ENCODE assay signal across 17 cellular contexts in genomic region chr1:178959543-178960460, GRCh38.
"Had no signal": no experiment of that assay in that cellular context is flagged by ENCODE, and none has a peak within 500 bp of the region (broad histone marks: within the 10 kb centered on the region; RNA-seq: fewer than 3 reads in every experiment).

No MANE protein-coding gene starts in this region.

- H3K27me3 ChIP-seq: brain microvascular endothelial cell, pancreas, sigmoid colon had no signal

- DNase-seq: activated CD4-positive, alpha-beta T cell treated with anti-CD3 and anti-CD28 coated beads for 1 hour; activated effector memory CD4-positive, alpha-beta T cell treated with Interleukin-2 at 50 U/mL for 16 hours; activated naive CD8-positive, alpha-beta T cell treated with anti-CD3 and anti-CD28 coated beads, Interleukin-2, amount 10 ng/mL, durations not matched to agents 7 days and 5 days; anterior cingulate cortex; brain microvascular endothelial cell; cerebellar nuclear complex; effector memory CD8-positive, alpha-beta T cell; foreskin melanocyte; nephron progenitor cell; pancreas; SHP77; sigmoid colon; stimulated activated CD4-positive, alpha-beta T cell treated with anti-CD3 and anti-CD28 coated beads, Interleukin-4, amount 100 ng/mL, for 4 hours; stimulated activated CD8-positive, alpha-beta memory T cell treated with anti-CD3 and anti-CD28 coated beads, Interleukin-4, amount 100 ng/mL, for 48 hours had no signal

- H3K4me1 ChIP-seq: pancreas had no signal

- H3K27ac ChIP-seq: brain microvascular endothelial cell, epithelial cell of prostate, pancreas, sigmoid colon, thoracic aorta had no signal

- H3K9me3 Mint-ChIP-seq: effector memory CD8-positive, alpha-beta T cell had no signal

- H3K27ac Mint-ChIP-seq: activated naive CD8-positive, alpha-beta T cell treated with anti-CD3 and anti-CD28 coated beads, Interleukin-2, amount 10 ng/mL, durations not matched to agents 7 days and 5 days; dendritic cell treated with granulocyte-macrophage colony-stimulating factor and Interleukin-4, amounts not matched to agents 40 ng/mL and 50 ng/mL, for 4 days; effector memory CD8-positive, alpha-beta T cell; nephron progenitor cell had no signal

- ATAC-seq: effector memory CD8-positive, alpha-beta T cell; pancreas had no signal

- H3K4me3 ChIP-seq: pancreas, sigmoid colon, thoracic aorta had no signal

- H3K4me1 Mint-ChIP-seq: activated naive CD8-positive, alpha-beta T cell treated with anti-CD3 and anti-CD28 coated beads, Interleukin-2, amount 10 ng/mL, durations not matched to agents 7 days and 5 days had no signal

- H3K4me3 Mint-ChIP-seq: activated naive CD8-positive, alpha-beta T cell treated with anti-CD3 and anti-CD28 coated beads, Interleukin-2, amount 10 ng/mL, durations not matched to agents 7 days and 5 days; dendritic cell treated with granulocyte-macrophage colony-stimulating factor and Interleukin-4, amounts not matched to agents 40 ng/mL and 50 ng/mL, for 4 days; effector memory CD8-positive, alpha-beta T cell; nephron progenitor cell had no signal

- H3K9me3 ChIP-seq: pancreas, thoracic aorta had no signal

- H3K36me3 ChIP-seq: brain microvascular endothelial cell, pancreas, sigmoid colon, thoracic aorta had no signal

- H3K27me3 Mint-ChIP-seq: activated naive CD8-positive, alpha-beta T cell treated with anti-CD3 and anti-CD28 coated beads, Interleukin-2, amount 10 ng/mL, durations not matched to agents 7 days and 5 days had no signal

- H3K36me3 Mint-ChIP-seq: activated naive CD8-positive, alpha-beta T cell treated with anti-CD3 and anti-CD28 coated beads, Interleukin-2, amount 10 ng/mL, durations not matched to agents 7 days and 5 days had no signal

- FAIRE-seq: pancreas had no signal
